In genomic region chr20:56861590-56861989, GRCh38 we compare ENCODE assay signal across 1 cellular context.
TF ChIP-seq lines count a peak whose summit lies in the region.

No MANE protein-coding gene starts in this region.

TF ChIP-seq in HepG2, 621 proteins besides CTCF, POLR2A, EP300 and RAD21:
- TF ChIP-seq ZBTB34 (CRISPR knock-in tag; IDR thresholded peaks at IDR 0.05) (no peak), ZNF326 (CRISPR knock-in tag; IDR thresholded peaks at IDR 0.05; ENCODE audit: borderline replicate concordance) (no peak), ZNF24 (IDR thresholded peaks at IDR 0.05) (no peak), MED8 (CRISPR knock-in tag; IDR thresholded peaks at IDR 0.05; ENCODE audit: insufficient replicate concordance) (no peak), PAX8 (CRISPR knock-in tag; IDR thresholded peaks at IDR 0.05; ENCODE audit: borderline replicate concordance) (no peak), MTA1 (CRISPR knock-in tag; IDR thresholded peaks at IDR 0.05; ENCODE audit: borderline replicate concordance) (no peak), ZNF652 (CRISPR knock-in tag; IDR thresholded peaks at IDR 0.05; ENCODE audit: borderline replicate concordance, low read depth) (0 out of 2 replicates have a peak, but pooled peaks have one; percentile 50), E2F5 (CRISPR knock-in tag; conservative IDR thresholded peaks at IDR 0.05) (no peak)
